18 cellular contexts compared by ENCODE assay signal in genomic region chr7:25318077-25318476, GRCh38.
A peak's percentile ranks its signal among the peaks of the same experiment; 100 is the strongest.
DNase-seq lines count a peak whose midpoint lies in the region; ATAC-seq and TF ChIP-seq lines count a peak whose summit lies in the region.
"Had no signal": no experiment of that assay in that cellular context is flagged by ENCODE, and none has a peak within 500 bp of the region (broad histone marks: within the 10 kb centered on the region; RNA-seq: fewer than 3 reads in every experiment).

No MANE protein-coding gene starts in this region.

- no peak overlapping the region for H3K4me3 Mint-ChIP-seq in brain
- H3K4me3 Mint-ChIP-seq: CD4-positive, CD25-positive, alpha-beta regulatory T cell; HFFc6; T-cell had no signal

- DNase-seq in cardiac muscle cell (ENCODE audit: low read depth in 1 of 2, low spot score in 1 of 2) (no peak), heart left ventricle (no peak), NCI-H1436 (lab: John Stamatoyannopoulos, UW) (peak; percentile 44), retinal pigment epithelial cell (ENCODE audit: low read depth) (no peak), A172 (ENCODE audit: low spot score) (no peak), dorsolateral prefrontal cortex (no peak), head of caudate nucleus (no peak)
- DNase-seq: CD4-positive, CD25-positive, alpha-beta regulatory T cell; DMS53; HFFc6; IMR-90; NCI-H1105; NCI-H1930; NCI-H524; T-cell had no signal

- H3K36me3 ChIP-seq in cardiac muscle cell (no peaks in the 10 kb centered on the region), heart left ventricle (no peaks in the 10 kb centered on the region)

- H3K4me1 ChIP-seq in cardiac muscle cell (ENCODE audit: low read depth) (no peaks in the 10 kb centered on the region), heart left ventricle (no peaks in the 10 kb centered on the region)
- H3K4me1 ChIP-seq: A549 had no signal

- 88 to 97% (median 90%) methylated on average over 1 of the region's 1 CpG for WGBS in heart left ventricle, 4 donors

- H3K27ac ChIP-seq in cardiac muscle cell (no peak overlapping the region), heart left ventricle (no peak overlapping the region), dorsolateral prefrontal cortex (no peak overlapping the region)
- H3K27ac ChIP-seq: A549, SK-N-MC had no signal

- TF ChIP-seq POLR2A in heart left ventricle (IDR thresholded peaks at IDR 0.05) = no peak

- H3K9me3 ChIP-seq in cardiac muscle cell (ENCODE audit: low read depth) (no peaks in the 10 kb centered on the region), heart left ventricle (no peaks in the 10 kb centered on the region)
- H3K9me3 ChIP-seq: A549 had no signal

- H3K27me3 Mint-ChIP-seq in brain = no peaks in the 10 kb centered on the region

- peak overlapping the region in 4 of 5 experiments; percentile 17 to 85 (median 51) for H3K27ac Mint-ChIP-seq in brain
- H3K27ac Mint-ChIP-seq: CD4-positive, CD25-positive, alpha-beta regulatory T cell; HFFc6; T-cell had no signal

- no peak for ATAC-seq in heart left ventricle
- ATAC-seq: A549, T-cell had no signal

- H3K36me3 Mint-ChIP-seq in brain = no peaks in the 10 kb centered on the region
- H3K36me3 Mint-ChIP-seq: CD4-positive, CD25-positive, alpha-beta regulatory T cell; T-cell had no signal

- TF ChIP-seq CTCF in cardiac muscle cell (IDR thresholded peaks at IDR 0.05; ENCODE audit: low read depth, low read length) (peak; percentile 7), heart left ventricle (IDR thresholded peaks at IDR 0.05) (no peak), brain (conservative IDR thresholded peaks at IDR 0.05) (peak in 1 of 2 experiments; percentile 33), retinal pigment epithelial cell (conservative IDR thresholded peaks at IDR 0.05; ENCODE audit: low read depth, low read length) (peak; percentile 43), dorsolateral prefrontal cortex (IDR thresholded peaks at IDR 0.05 in 54 of 56, conservative IDR thresholded peaks at IDR 0.05 in 2 of 56; ENCODE audit: low read depth in 1 of 56, partially characterized antibody in 56 of 56) (peak in 10 of 56 donors; percentile 10 to 24 (median 18))

- peaks cover 0 to 2% (median 0%) of the 10 kb centered on the region in 5 experiments for H3K9me3 Mint-ChIP-seq in brain
- H3K9me3 Mint-ChIP-seq: CD4-positive, CD25-positive, alpha-beta regulatory T cell; T-cell had no signal

- H3K4me3 ChIP-seq in cardiac muscle cell (no peak overlapping the region), heart left ventricle (no peak overlapping the region), retinal pigment epithelial cell (ENCODE audit: low read length) (no peak overlapping the region), dorsolateral prefrontal cortex (no peak overlapping the region)
- H3K4me3 ChIP-seq: A549, SK-N-MC had no signal

- H3K27me3 ChIP-seq in cardiac muscle cell (no peaks in the 10 kb centered on the region), heart left ventricle (peaks cover 0 to 7% (median 0%) of the 10 kb centered on the region in 9 donors), dorsolateral prefrontal cortex (no peaks in the 10 kb centered on the region)

- intact Hi-C loops in heart left ventricle (cut with DNase I) = no loop called here
- intact Hi-C loops in dorsolateral prefrontal cortex (cut with DNase I) = no loop called here
- intact Hi-C loops in head of caudate nucleus (cut with DNase I) = no loop called here

- H3K4me1 Mint-ChIP-seq in brain = peaks cover 82% of the 10 kb centered on the region

Comparison
In these comparisons a context has a peak if more than half of its experiments do, and no peak if none do; other contexts are left out.
1. CTCF ChIP-seq: peak in cardiac muscle cell (single experiment) and retinal pigment epithelial cell (single experiment); none in heart left ventricle (0 of 12).